11 cellular contexts compared by ENCODE assay signal in genomic region chr11:102361100-102362021, GRCh38. TPM values are rescaled to one million over a fixed set of nuclear protein-coding genes. Genes with fewer than 3 reads are reported as not detected.
DNase-seq lines count a peak whose midpoint lies in the region; ATAC-seq and TF ChIP-seq lines count a peak whose summit lies in the region.
"Had no signal": no experiment of that assay in that cellular context is flagged by ENCODE, and none has a peak within 500 bp of the region (broad histone marks: within the 10 kb centered on the region; RNA-seq: fewer than 3 reads in every experiment).

No MANE protein-coding gene starts in this region.

- DNase-seq in Right ventricle myocardium inferior (ENCODE audit: missing footprints): peak; percentile 4
- no peak for DNase-seq in left ventricle myocardium superior
- no peak for DNase-seq in upper lobe of right lung
- no peak for DNase-seq in AG08396 (ENCODE audit: low spot score)
- DNase-seq in NCI-H1048 (lab: John Stamatoyannopoulos, UW): no peak
- DNase-seq in NCI-H524 (lab: John Stamatoyannopoulos, UW): no peak
- DNase-seq: C1 segment of cervical spinal cord had no signal

- no peaks in the 10 kb centered on the region for H3K27me3 Mint-ChIP-seq in activated T-helper 17 cell treated with anti-CD3 and anti-CD28 coated beads, Interleukin-2, amount 50 U/mL, for 72 hours

- H3K4me1 Mint-ChIP-seq in activated T-helper 17 cell treated with anti-CD3 and anti-CD28 coated beads, Interleukin-2, amount 50 U/mL, for 72 hours: peaks cover 34% of the 10 kb centered on the region

- no peak overlapping the region for H3K27ac ChIP-seq in upper lobe of right lung
- H3K27ac ChIP-seq: cardiac muscle cell had no signal

- peak overlapping the region; percentile 39 for H3K4me3 Mint-ChIP-seq in activated T-helper 17 cell treated with anti-CD3 and anti-CD28 coated beads, Interleukin-2, amount 50 U/mL, for 72 hours

- no peaks in the 10 kb centered on the region for H3K27me3 ChIP-seq in upper lobe of right lung
- H3K27me3 ChIP-seq: cardiac muscle cell had no signal

- peaks cover 99% of the 10 kb centered on the region for H3K36me3 Mint-ChIP-seq in activated T-helper 17 cell treated with anti-CD3 and anti-CD28 coated beads, Interleukin-2, amount 50 U/mL, for 72 hours (ENCODE audit: low read depth)

- TF ChIP-seq CTCF in upper lobe of right lung (IDR thresholded peaks at IDR 0.05): no peak

- peaks cover 70% of the 10 kb centered on the region for H3K36me3 ChIP-seq in upper lobe of right lung

- no peak overlapping the region for H3K4me3 ChIP-seq in upper lobe of right lung
- H3K4me3 ChIP-seq: cardiac muscle cell had no signal

- H3K27ac Mint-ChIP-seq in activated T-helper 17 cell treated with anti-CD3 and anti-CD28 coated beads, Interleukin-2, amount 50 U/mL, for 72 hours: peak overlapping the region; percentile 78

- H3K9me3 ChIP-seq in upper lobe of right lung: no peaks in the 10 kb centered on the region

- intact Hi-C loops in Right ventricle myocardium inferior (cut with DNase I) (no loop called here), left ventricle myocardium superior (cut with micrococcal nuclease) (no loop called here), upper lobe of right lung (cut with DNase I) (no loop called here)

- no peaks in the 10 kb centered on the region for H3K4me1 ChIP-seq in upper lobe of right lung

- no peak for ATAC-seq in Right ventricle myocardium inferior
- ATAC-seq in left ventricle myocardium superior: no peak
- peak; percentile 57 for ATAC-seq in HG03280 (IDR thresholded peaks at IDR 0.05; ENCODE audit: unreplicated experiment)
- peak; percentile 63 for ATAC-seq in activated T-helper 17 cell treated with anti-CD3 and anti-CD28 coated beads, Interleukin-2, amount 50 U/mL, for 72 hours (replicated peaks)
- peak; percentile 20 for ATAC-seq in upper lobe of right lung
- ATAC-seq: HCT116 had no signal

- no peaks in the 10 kb centered on the region for H3K9me3 Mint-ChIP-seq in activated T-helper 17 cell treated with anti-CD3 and anti-CD28 coated beads, Interleukin-2, amount 50 U/mL, for 72 hours

RNA-seq across cellular contexts. Expression of gene BIRC2, which starts 14.3 kb away (rescaled TPM):
- total RNA-seq in Right ventricle myocardium inferior: 32.4 TPM
- 31.1 TPM for total RNA-seq in left ventricle myocardium superior
- total RNA-seq in activated T-helper 17 cell treated with anti-CD3 and anti-CD28 coated beads, Interleukin-2, amount 50 U/mL, for 72 hours: 10 to 100 TPM; 27.3 to 60.9 TPM
- total RNA-seq in upper lobe of right lung: 44.1 TPM

RNA-seq across cellular contexts. Expression of gene BIRC3, which starts 44.1 kb away (rescaled TPM):
- total RNA-seq in Right ventricle myocardium inferior (10.6 TPM), left ventricle myocardium superior (8.2 TPM), upper lobe of right lung (23.0 TPM)
- 100 to 1,000 TPM; 124 to 355 TPM for total RNA-seq in activated T-helper 17 cell treated with anti-CD3 and anti-CD28 coated beads, Interleukin-2, amount 50 U/mL, for 72 hours

Comparison
In these comparisons a context has a peak if more than half of its experiments do, and no peak if none do; other contexts are left out.
1. ATAC-seq: peak in HG03280 (single experiment), activated T-helper 17 cell treated with anti-CD3 and anti-CD28 coated beads, Interleukin-2, amount 50 U/mL, for 72 hours (single experiment) and upper lobe of right lung (single experiment); none in Right ventricle myocardium inferior (single experiment) and left ventricle myocardium superior (single experiment).